Comparison of ENCODE assay signal across 1 cellular context in genomic region chr1:218320182-218320581, GRCh38. TPM values are rescaled to one million over a fixed set of nuclear protein-coding genes. Genes with fewer than 3 reads are reported as not detected.
"Had no signal": no experiment of that assay in that cellular context is flagged by ENCODE, and none has a peak within 500 bp of the region (broad histone marks: within the 10 kb centered on the region; RNA-seq: fewer than 3 reads in every experiment).

No MANE protein-coding gene starts in this region.

RNA-seq across cellular contexts. Expression of gene TGFB2, which starts 25.0 kb away (rescaled TPM):
- total RNA-seq: naive thymus-derived CD4-positive, alpha-beta T cell had no signal
- polyA plus RNA-seq: naive thymus-derived CD4-positive, alpha-beta T cell had no signal
